ENCODE assay signal across 12 cellular contexts in genomic region chr1:1213919-1214599, GRCh38. TPM values are rescaled to one million over a fixed set of nuclear protein-coding genes. Genes with fewer than 3 reads are reported as not detected.
DNase-seq lines count a peak whose midpoint lies in the region; ATAC-seq, FAIRE-seq and TF ChIP-seq lines count a peak whose summit lies in the region.
"Had no signal": no experiment of that assay in that cellular context is flagged by ENCODE, and none has a peak within 500 bp of the region (broad histone marks: within the 10 kb centered on the region; RNA-seq: fewer than 3 reads in every experiment).

TNFRSF4 (minus strand) TSS chr1:1214153; CDS start chr1:1214127, 26 bp downstream.

- TF ChIP-seq EP300 in K562 (IDR thresholded peaks at IDR 0.05; ENCODE audit: low read length): no peak

- POLR2A ChIA-PET in CD8-positive, alpha-beta T cell (lab: Charles Lee): interaction anchor here (1.3 kb wide), 1 partner anchor 18 kb away, joined by 3 read pairs; the partner anchor contains the start of genes B3GALT6 and SDF4
- POLR2A ChIA-PET in K562 (lab: Yijun Ruan, JAX): interaction anchor here (0.6 to 1.1 kb wide), 2 partner anchors 12 to 17 kb away, joined by 4 to 6 read pairs; partner anchors contain the start of gene SDF4

- no peaks in the 10 kb centered on the region for H3K9me1 ChIP-seq in K562 (ENCODE audit: control insufficient read depth, insufficient read depth, low read length)

- in situ Hi-C loops in K562 (cut with MboI): no loop called here

- H3K4me3 Mint-ChIP-seq in CD8-positive, alpha-beta T cell: peak within 1 kb of the TSS; percentile 55
- peak within 1 kb of the TSS; percentile 77 for H3K4me3 Mint-ChIP-seq in T-helper 1 cell treated with Interleukin-12 subunit alpha and Interleukin-12 subunit beta and Interleukin-4 antibody, amounts not matched to agents 30 μg/mL and 1 μg/mL, for 36 hours

- no peak for DNase-seq in CD8-positive, alpha-beta T cell
- DNase-seq in K562 (ENCODE audit: extremely low read depth in 1 of 4, low spot score in 3 of 4): peak in 1 of 4 experiments; percentile 44
- no peak for DNase-seq in amygdala (lab: John Stamatoyannopoulos, UW)
- DNase-seq in NCI-H226: no peak
- DNase-seq in NCI-H526 (lab: John Stamatoyannopoulos, UW): no peak
- no peak for DNase-seq in head of caudate nucleus
- DNase-seq: DMS 273 treated with DMSO at 0.1 percent for 48 hours, GOT3, SHP77 had no signal

- 41% methylated on average over 25 of the region's 28 CpGs for WGBS in K562 (ENCODE audit: insufficient coverage, low coverage, missing lambda C conversion rate)

- peak within 1 kb of the TSS in 1 of 2 experiments; percentile 43; a peak in 1 of 4 replicates for H3K9ac ChIP-seq in K562 (ENCODE audit: insufficient read depth in 1 of 2, low read depth in 2 of 2, low read length in 2 of 2)
- no peak within 1 kb of the TSS for H3K9ac ChIP-seq in rectal smooth muscle tissue (ENCODE audit: low read length)

- peak within 1 kb of the TSS; percentile 12; the same call in 1 of the 2 replicates for H2AFZ ChIP-seq in K562 (ENCODE audit: low read depth, low read length)

- TF ChIP-seq RAD21 in K562 (CRISPR knock-in tag; conservative IDR thresholded peaks at IDR 0.05 in 1 of 2, IDR thresholded peaks at IDR 0.05 in 1 of 2): no peak

- H3K9me3 Mint-ChIP-seq in CD8-positive, alpha-beta T cell: no peaks in the 10 kb centered on the region
- H3K9me3 Mint-ChIP-seq in T-helper 1 cell treated with Interleukin-12 subunit alpha and Interleukin-12 subunit beta and Interleukin-4 antibody, amounts not matched to agents 30 μg/mL and 1 μg/mL, for 36 hours: no peaks in the 10 kb centered on the region

- peak; percentile 23 for ATAC-seq in CD8-positive, alpha-beta T cell
- ATAC-seq in K562: no peak; the same call in 2 of the 3 replicates

- no peak for FAIRE-seq in K562 (lab: Jason Lieb, UNC)

- no peak for TF ChIP-seq POLR2A in K562 (conservative IDR thresholded peaks at IDR 0.05)

- peak within 1 kb of the TSS; percentile 30 for H3K4me3 ChIP-seq in CD8-positive, alpha-beta T cell (ENCODE audit: low read depth, low read length)
- H3K4me3 ChIP-seq in K562 (no peak within 1 kb of the TSS), rectal smooth muscle tissue (ENCODE audit: low read length) (peak within 1 kb of the TSS; percentile 8)

- intact Hi-C loops in CD8-positive, alpha-beta T cell (cut with DNase I, micrococcal nuclease): no loop called here
- intact Hi-C loops in K562 (cut with micrococcal nuclease): no loop called here
- intact Hi-C loops in head of caudate nucleus (cut with DNase I): no loop called here

- H3K36me3 ChIP-seq in CD8-positive, alpha-beta T cell (ENCODE audit: insufficient read depth, low read length): peaks cover 4% of the 10 kb centered on the region
- H3K36me3 ChIP-seq in K562 (ENCODE audit: control insufficient read depth, insufficient read depth, low read length) (peaks cover 34% of the 10 kb centered on the region; the same call in 2 of the 3 replicates), rectal smooth muscle tissue (ENCODE audit: control insufficient read depth, insufficient read depth, low read length) (peaks cover 13% of the 10 kb centered on the region)

- H3K79me2 ChIP-seq in K562 (ENCODE audit: control insufficient read depth, insufficient read depth, low read length): no peaks in the 10 kb centered on the region

- peaks cover 31% of the 10 kb centered on the region for H3K4me1 ChIP-seq in CD8-positive, alpha-beta T cell (ENCODE audit: insufficient read depth, low read length)
- H3K4me1 ChIP-seq in K562 (replicated peaks in 1 of 2; ENCODE audit: control insufficient read depth in 2 of 2, insufficient read depth in 2 of 2, low read length in 2 of 2): peaks cover 3 to 86% of the 10 kb centered on the region in 2 experiments; a peak in 4 of 5 replicates
- H3K4me1 ChIP-seq in rectal smooth muscle tissue (ENCODE audit: control insufficient read depth, insufficient read depth, low read length): no peaks in the 10 kb centered on the region

- H3K9me3 ChIP-seq in CD8-positive, alpha-beta T cell (ENCODE audit: low read length): no peaks in the 10 kb centered on the region
- H3K9me3 ChIP-seq in K562 (replicated peaks; ENCODE audit: control insufficient read depth, insufficient read depth, low read depth, low read length): no peaks in the 10 kb centered on the region

- peaks cover 23% of the 10 kb centered on the region for H3K36me3 Mint-ChIP-seq in CD8-positive, alpha-beta T cell
- peaks cover 32% of the 10 kb centered on the region for H3K36me3 Mint-ChIP-seq in T-helper 1 cell treated with Interleukin-12 subunit alpha and Interleukin-12 subunit beta and Interleukin-4 antibody, amounts not matched to agents 30 μg/mL and 1 μg/mL, for 36 hours (ENCODE audit: low read depth)

- H4K20me1 ChIP-seq in K562 (replicated peaks; ENCODE audit: control insufficient read depth, insufficient read depth, low read length): no peaks in the 10 kb centered on the region; the same call in 1 of the 2 replicates

- no peaks in the 10 kb centered on the region for H3K27me3 Mint-ChIP-seq in CD8-positive, alpha-beta T cell (ENCODE audit: low read depth)
- H3K27me3 Mint-ChIP-seq in T-helper 1 cell treated with Interleukin-12 subunit alpha and Interleukin-12 subunit beta and Interleukin-4 antibody, amounts not matched to agents 30 μg/mL and 1 μg/mL, for 36 hours (ENCODE audit: low read depth): no peaks in the 10 kb centered on the region

- H3K4me2 ChIP-seq in K562 (ENCODE audit: insufficient read depth, low read length): no peak within 1 kb of the TSS

- H3K4me1 Mint-ChIP-seq in CD8-positive, alpha-beta T cell (ENCODE audit: low read depth): peaks cover 19% of the 10 kb centered on the region
- H3K4me1 Mint-ChIP-seq in T-helper 1 cell treated with Interleukin-12 subunit alpha and Interleukin-12 subunit beta and Interleukin-4 antibody, amounts not matched to agents 30 μg/mL and 1 μg/mL, for 36 hours (ENCODE audit: low read depth): peaks cover 22% of the 10 kb centered on the region

- no peaks in the 10 kb centered on the region for H3K27me3 ChIP-seq in CD8-positive, alpha-beta T cell (ENCODE audit: insufficient read depth, low read length)
- H3K27me3 ChIP-seq in K562 (ENCODE audit: control insufficient read depth in 2 of 2, insufficient read depth in 2 of 2, low read length in 2 of 2) (no peaks in the 10 kb centered on the region), rectal smooth muscle tissue (ENCODE audit: control insufficient read depth, insufficient read depth, low read length) (peaks cover 2% of the 10 kb centered on the region)

- H3K27ac Mint-ChIP-seq in CD8-positive, alpha-beta T cell: no peak within 1 kb of the TSS
- H3K27ac Mint-ChIP-seq in T-helper 1 cell treated with Interleukin-12 subunit alpha and Interleukin-12 subunit beta and Interleukin-4 antibody, amounts not matched to agents 30 μg/mL and 1 μg/mL, for 36 hours: peak within 1 kb of the TSS; percentile 83

- no peak for TF ChIP-seq CTCF in CD8-positive, alpha-beta T cell (IDR thresholded peaks at IDR 0.05)
- no peak for TF ChIP-seq CTCF in K562 (IDR thresholded peaks at IDR 0.05 in 2 of 3, conservative IDR thresholded peaks at IDR 0.05 in 1 of 3; ENCODE audit: insufficient read depth in 2 of 3, low read depth in 1 of 3, low read length in 3 of 3)

- BruUV-seq in K562 (replicated peaks; lab: Mats Ljungman, UMichigan): no TSS peak

- no peak within 1 kb of the TSS for H3K27ac ChIP-seq in CD8-positive, alpha-beta T cell (ENCODE audit: low read depth, low read length)
- H3K27ac ChIP-seq in K562 (ENCODE audit: extremely low read depth, low read depth, low read length) (no peak within 1 kb of the TSS), rectal smooth muscle tissue (ENCODE audit: low read depth, low read length) (no peak within 1 kb of the TSS)

- CTCF ChIA-PET in CD8-positive, alpha-beta T cell (lab: Charles Lee): no interaction called here
- CTCF ChIA-PET in K562 (lab: Yijun Ruan, JAX; ENCODE audit: low intra/inter-chr PET ratio): no interaction called here

TF ChIP-seq in K562, 482 proteins besides CTCF, POLR2A, EP300 and RAD21 (continues in another document):
- TF ChIP-seq POLR2G (IDR thresholded peaks at IDR 0.05; ENCODE audit: low read depth, low read length) (0 out of 2 replicates have a peak, but pooled peaks have one; percentile 26), LEF1 (IDR thresholded peaks at IDR 0.05) (no peak), ZNF507 (tag; conservative IDR thresholded peaks at IDR 0.05) (no peak), DIDO1 (tag; IDR thresholded peaks at IDR 0.05; ENCODE audit: low read depth) (no peak), ATF4 (CRISPR knock-in tag; IDR thresholded peaks at IDR 0.05) (no peak), ZBTB7A (IDR thresholded peaks at IDR 0.05; ENCODE audit: borderline replicate concordance, control insufficient read depth, low read depth, low read length) (0 out of 2 replicates have a peak, but pooled peaks have one; percentile 5), HDAC2 (IDR thresholded peaks at IDR 0.05) (no peak)

RNA-seq across cellular contexts. Expression of gene TNFRSF4, which starts in this region (rescaled TPM):
- 1 to 10 TPM; 2.4 to 3.2 TPM for total RNA-seq in CD8-positive, alpha-beta T cell
- total RNA-seq in K562 (2011; cell fraction: chromatin; rRNA removed; ENCODE audit: low replicate concordance): 0.44 TPM in 1 of 2 replicates, not detected in the other
- 0.66 and 1.7 TPM in 2 replicates for total RNA-seq in K562 (2011; cell fraction: nucleolus; rRNA removed)
- total RNA-seq in K562 (2011; cell fraction: nucleoplasm; rRNA removed): not detected in 2 replicates
- total RNA-seq in K562 (2014; rRNA removed) (0.23 TPM in 1 of 2 replicates, not detected in the other), K562 (2014; rRNA removed; fragmentation: Illumina TruSeq; extraction: Trizol) (not detected in 2 replicates), K562 (2015; rRNA removed; fragmentation: Illumina TruSeq; extraction: Trizol) (0.07 TPM in 1 of 2 replicates, not detected in the other), K562 (2021) (0.44 and 0.47 TPM in 2 replicates)
- polyA plus RNA-seq in K562 (2011; rRNA removed) (0.08 TPM in 1 of 2 replicates, not detected in the other), K562 (2014; fragmentation: Illumina TruSeq; extraction: Trizol) (not detected in 2 replicates), K562 (2014; fragmentation: Nextera tagmentation; extraction: Ambion mirVana) (not detected), K562 (2014; rRNA removed) (0.16 TPM in 1 of 2 replicates, not detected in the other)
- polyA plus RNA-seq in K562 (2011; cell fraction: cytosol; rRNA removed): 0.19 and 0.39 TPM in 2 replicates
- 0.74 and 1.3 TPM in 2 replicates for polyA plus RNA-seq in K562 (2011; cell fraction: nucleus; rRNA removed)
- 0.65 TPM in 1 of 2 replicates, not detected in the other for polyA plus RNA-seq in K562 (2012)
- not detected in 2 replicates for polyA minus RNA-seq in K562 (2011; rRNA and poly(A)+ RNA removed)
- polyA minus RNA-seq in K562 (2011; cell fraction: cytosol; rRNA and poly(A)+ RNA removed): not detected in 2 replicates
- 0.22 and 0.27 TPM in 2 replicates for polyA minus RNA-seq in K562 (2011; cell fraction: nucleus; rRNA and poly(A)+ RNA removed)
- total RNA-seq: temporal lobe had no signal
